ENCODE assay signal across 8 cellular contexts in the genomic region with DNA sequence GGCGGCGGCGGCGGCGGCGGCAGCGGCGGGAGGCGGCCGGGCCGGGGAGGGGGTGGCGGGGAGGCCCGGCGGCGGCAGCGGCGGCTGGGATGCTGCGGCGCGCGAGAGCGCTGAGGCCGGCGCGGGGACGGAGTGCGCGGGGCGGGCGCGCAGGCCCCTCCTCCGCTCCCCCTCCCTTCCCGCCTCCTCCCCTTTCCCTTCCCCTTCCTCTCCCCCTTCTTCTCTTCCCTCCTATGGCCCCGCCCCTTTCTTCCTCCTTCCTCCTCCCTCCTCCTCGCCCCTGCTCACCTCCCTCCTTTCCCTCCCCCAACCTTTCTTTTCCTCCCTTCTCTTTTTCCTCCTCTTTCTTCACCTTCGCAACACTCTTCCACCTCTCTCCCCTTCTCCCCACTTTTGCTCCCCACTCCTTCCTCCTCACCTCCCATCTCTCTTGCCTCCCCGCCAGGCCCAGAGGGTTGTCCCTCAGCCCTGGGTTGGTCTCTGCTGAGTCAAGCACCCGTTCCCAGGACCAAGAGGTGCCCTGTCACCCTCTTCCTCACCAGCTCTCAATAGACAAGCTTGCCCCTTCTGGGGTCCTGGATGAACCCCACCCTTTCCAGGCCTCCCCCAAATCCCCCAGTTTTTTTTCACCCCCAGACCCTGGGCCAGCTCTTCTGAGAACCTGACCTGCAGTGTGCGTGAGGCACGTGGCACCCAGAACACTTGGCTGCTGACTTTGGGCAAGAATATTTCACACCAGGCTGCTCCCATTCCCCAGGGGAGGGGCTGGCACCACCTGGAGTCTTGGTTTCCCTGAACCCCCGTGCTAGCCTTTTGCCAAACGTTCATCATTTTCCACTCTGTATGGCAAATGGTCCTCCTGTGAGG. TPM values are rescaled to one million over a fixed set of nuclear protein-coding genes. Genes with fewer than 3 reads are reported as not detected.
DNase-seq lines count a peak whose midpoint lies in the region; ATAC-seq, FAIRE-seq and TF ChIP-seq lines count a peak whose summit lies in the region.

TSS of gene SEMA4D (minus strand) at position 136 of the 867 bp plus-strand sequence. CDS start 92,657 bp downstream, outside the sequence.

- peak; percentile 29 for ATAC-seq in HG03442 (IDR thresholded peaks at IDR 0.05; ENCODE audit: unreplicated experiment)
- ATAC-seq in activated T-helper 17 cell treated with anti-CD3 and anti-CD28 coated beads, Interleukin-2, amount 50 U/mL, for 72 hours (replicated peaks): peak; percentile 64

- H2AFZ ChIP-seq in neuron (ENCODE audit: low read depth, low read length): peak within 1 kb of the TSS; percentile 37

- peak; percentile 95 for FAIRE-seq in GM12891 (lab: Jason Lieb, UNC)

- TF ChIP-seq POLR2A in GM12891 (IDR thresholded peaks at IDR 0.05; ENCODE audit: low read depth, low read length): no peak

- H3K4me3 Mint-ChIP-seq in activated T-helper 17 cell treated with anti-CD3 and anti-CD28 coated beads, Interleukin-2, amount 50 U/mL, for 72 hours: peak within 1 kb of the TSS; percentile 98

- peaks cover 44% of the 10 kb centered on the region for H3K36me3 Mint-ChIP-seq in activated T-helper 17 cell treated with anti-CD3 and anti-CD28 coated beads, Interleukin-2, amount 50 U/mL, for 72 hours (ENCODE audit: low read depth)

- H3K9me3 ChIP-seq in neuron (ENCODE audit: low read length): no peaks in the 10 kb centered on the region

- peaks cover 44% of the 10 kb centered on the region for H3K4me1 Mint-ChIP-seq in activated T-helper 17 cell treated with anti-CD3 and anti-CD28 coated beads, Interleukin-2, amount 50 U/mL, for 72 hours

- H3K27me3 ChIP-seq in neuron (ENCODE audit: insufficient read depth, low read length): peaks cover 39% of the 10 kb centered on the region

- 11% methylated on average over 37 of the region's 42 CpGs for WGBS in urinary bladder

- no peaks in the 10 kb centered on the region for H3K27me3 Mint-ChIP-seq in activated T-helper 17 cell treated with anti-CD3 and anti-CD28 coated beads, Interleukin-2, amount 50 U/mL, for 72 hours

- peak within 1 kb of the TSS; percentile 78 for H3K27ac ChIP-seq in urinary bladder (ENCODE audit: low read depth)

- H3K4me3 ChIP-seq in neuron (ENCODE audit: low read length): peak within 1 kb of the TSS; percentile 55
- peak within 1 kb of the TSS; percentile 96 for H3K4me3 ChIP-seq in urinary bladder (ENCODE audit: low read depth, low read length)

- H3K27ac Mint-ChIP-seq in activated T-helper 17 cell treated with anti-CD3 and anti-CD28 coated beads, Interleukin-2, amount 50 U/mL, for 72 hours: peak within 1 kb of the TSS; percentile 96

- H3K36me3 ChIP-seq in neuron (ENCODE audit: insufficient read depth, low read length): no peaks in the 10 kb centered on the region
- H3K36me3 ChIP-seq in urinary bladder (ENCODE audit: insufficient read depth): no peaks in the 10 kb centered on the region

- H3K4me1 ChIP-seq in neuron (ENCODE audit: insufficient read depth, low read length) (peaks cover 11% of the 10 kb centered on the region), urinary bladder (ENCODE audit: insufficient read depth) (no peaks in the 10 kb centered on the region)

- DNase-seq in 8988T (peak; percentile 90), GM12891 (ENCODE audit: insufficient read length, low spot score) (peak; percentile 70), NOMO-1 treated with DMSO at 0.1 percent for 48 hours (lab: John Stamatoyannopoulos, UW; ENCODE audit: unreplicated experiment) (peak; percentile 36), germinal center (ENCODE audit: low spot score) (peak; percentile 76)

- H3K9me3 Mint-ChIP-seq in activated T-helper 17 cell treated with anti-CD3 and anti-CD28 coated beads, Interleukin-2, amount 50 U/mL, for 72 hours: no peaks in the 10 kb centered on the region

TF ChIP-seq in GM12891, 5 proteins besides CTCF, POLR2A, EP300 and RAD21:
- TF ChIP-seq POLR2AphosphoS5 (IDR thresholded peaks at IDR 0.05; ENCODE audit: low read depth, low read length) (no peak), SPI1 (IDR thresholded peaks at IDR 0.05; ENCODE audit: low read depth, low read length) (no peak), PAX5 (IDR thresholded peaks at IDR 0.05; ENCODE audit: insufficient read depth, low read length, severe bottlenecking) (no peak), TAF1 (IDR thresholded peaks at IDR 0.05; ENCODE audit: low read depth, low read length) (no peak), POU2F2 (IDR thresholded peaks at IDR 0.05; ENCODE audit: low read depth, low read length) (no peak)

RNA-seq across cellular contexts. Expression of gene SEMA4D, which starts in this region (rescaled TPM):
- 42.2 TPM for polyA plus RNA-seq in GM12891 (2012; ENCODE audit: low read depth, missing spikeins)
- total RNA-seq in activated T-helper 17 cell treated with anti-CD3 and anti-CD28 coated beads, Interleukin-2, amount 50 U/mL, for 72 hours: 100 to 1,000 TPM; 167 to 263 TPM
- total RNA-seq in urinary bladder: 14.0 TPM
- 9.1 TPM for polyA plus RNA-seq in urinary bladder

Comparison
In these comparisons a context has a peak if more than half of its experiments do, and no peak if none do; other contexts are left out.
1. Peak in every context shown above with its lines: DNase-seq, ATAC-seq, H3K4me3 ChIP-seq and H3K27ac ChIP-seq.
2. RNA of gene SEMA4D (total RNA-seq): 167 to 263 TPM in activated T-helper 17 cell treated with anti-CD3 and anti-CD28 coated beads, Interleukin-2, amount 50 U/mL, for 72 hours; 14.0 TPM in urinary bladder (single experiment); every median in the first group is over 10 times any median in the second.
3. DNase-seq: peak in every context shown above with its lines; median percentile 90 in 8988T; 76 in germinal center; 70 in GM12891; 36 in NOMO-1 treated with DMSO at 0.1 percent for 48 hours.